1 cellular context compared by ENCODE assay signal in genomic region chr4:123606946-123607542, GRCh38.
TF ChIP-seq lines count a peak whose summit lies in the region.

No MANE protein-coding gene starts in this region.

TF ChIP-seq in GM12878, 131 proteins besides CTCF, POLR2A, EP300 and RAD21 (continued from another document):
- TF ChIP-seq, protein P1, sequence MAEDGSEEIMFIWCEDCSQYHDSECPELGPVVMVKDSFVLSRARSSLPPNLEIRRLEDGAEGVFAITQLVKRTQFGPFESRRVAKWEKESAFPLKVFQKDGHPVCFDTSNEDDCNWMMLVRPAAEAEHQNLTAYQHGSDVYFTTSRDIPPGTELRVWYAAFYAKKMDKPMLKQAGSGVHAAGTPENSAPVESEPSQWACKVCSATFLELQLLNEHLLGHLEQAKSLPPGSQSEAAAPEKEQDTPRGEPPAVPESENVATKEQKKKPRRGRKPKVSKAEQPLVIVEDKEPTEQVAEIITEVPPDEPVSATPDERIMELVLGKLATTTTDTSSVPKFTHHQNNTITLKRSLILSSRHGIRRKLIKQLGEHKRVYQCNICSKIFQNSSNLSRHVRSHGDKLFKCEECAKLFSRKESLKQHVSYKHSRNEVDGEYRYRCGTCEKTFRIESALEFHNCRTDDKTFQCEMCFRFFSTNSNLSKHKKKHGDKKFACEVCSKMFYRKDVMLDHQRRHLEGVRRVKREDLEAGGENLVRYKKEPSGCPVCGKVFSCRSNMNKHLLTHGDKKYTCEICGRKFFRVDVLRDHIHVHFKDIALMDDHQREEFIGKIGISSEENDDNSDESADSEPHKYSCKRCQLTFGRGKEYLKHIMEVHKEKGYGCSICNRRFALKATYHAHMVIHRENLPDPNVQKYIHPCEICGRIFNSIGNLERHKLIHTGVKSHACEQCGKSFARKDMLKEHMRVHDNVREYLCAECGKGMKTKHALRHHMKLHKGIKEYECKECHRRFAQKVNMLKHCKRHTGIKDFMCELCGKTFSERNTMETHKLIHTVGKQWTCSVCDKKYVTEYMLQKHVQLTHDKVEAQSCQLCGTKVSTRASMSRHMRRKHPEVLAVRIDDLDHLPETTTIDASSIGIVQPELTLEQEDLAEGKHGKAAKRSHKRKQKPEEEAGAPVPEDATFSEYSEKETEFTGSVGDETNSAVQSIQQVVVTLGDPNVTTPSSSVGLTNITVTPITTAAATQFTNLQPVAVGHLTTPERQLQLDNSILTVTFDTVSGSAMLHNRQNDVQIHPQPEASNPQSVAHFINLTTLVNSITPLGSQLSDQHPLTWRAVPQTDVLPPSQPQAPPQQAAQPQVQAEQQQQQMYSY (CRISPR knock-in tag; IDR thresholded peaks at IDR 0.05) = no peak
- TF ChIP-seq RUNX3 (IDR thresholded peaks at IDR 0.05; ENCODE audit: low read length) (peak; percentile 40; the same call in 1 of the 2 replicates), BRCA1 (IDR thresholded peaks at IDR 0.05; ENCODE audit: low read depth, low read length) (no peak)
